Comparison of ENCODE assay signal across 10 cellular contexts in genomic region chr1:244349581-244350001, GRCh38.
A peak's percentile ranks its signal among the peaks of the same experiment; 100 is the strongest.
DNase-seq lines count a peak whose midpoint lies in the region; ATAC-seq and TF ChIP-seq lines count a peak whose summit lies in the region.
"Had no signal": no experiment of that assay in that cellular context is flagged by ENCODE, and none has a peak within 500 bp of the region (broad histone marks: within the 10 kb centered on the region; RNA-seq: fewer than 3 reads in every experiment).

No MANE protein-coding gene starts in this region.

- TF ChIP-seq CTCF in coronary artery (IDR thresholded peaks at IDR 0.05): no peak
- no peak for TF ChIP-seq CTCF in parathyroid adenoma (IDR thresholded peaks at IDR 0.05)
- no peak for TF ChIP-seq CTCF in A673 (conservative IDR thresholded peaks at IDR 0.05; ENCODE audit: low read depth, low read length)

- H3K27ac ChIP-seq in coronary artery: peak overlapping the region in 1 of 2 donors; percentile 52
- peak overlapping the region; percentile 51 for H3K27ac ChIP-seq in parathyroid adenoma
- no peak overlapping the region for H3K27ac ChIP-seq in A673 (ENCODE audit: low read depth, low read length, poor library complexity, severe bottlenecking)
- H3K27ac ChIP-seq: SJSA1 had no signal

- DNase-seq in HT1080 (ENCODE audit: low read depth) (peak; percentile 43), coronary artery (ENCODE audit: low spot score) (peak; percentile 4), NCI-H748 (lab: John Stamatoyannopoulos, UW; ENCODE audit: unreplicated experiment) (no peak), A673 (ENCODE audit: low spot score) (no peak), UCSD-AML1 (lab: John Stamatoyannopoulos, UW; ENCODE audit: unreplicated experiment) (no peak)
- DNase-seq: glutamatergic neuron, NCI-H2107 had no signal

- H3K4me3 ChIP-seq in coronary artery: no peak overlapping the region
- H3K4me3 ChIP-seq in parathyroid adenoma (ENCODE audit: low read depth, low read length): no peak overlapping the region
- H3K4me3 ChIP-seq in A673 (ENCODE audit: low read depth, low read length, poor library complexity, severe bottlenecking): no peak overlapping the region
- H3K4me3 ChIP-seq: SJSA1 had no signal

- POLR2A ChIA-PET in A673 (lab: Charles Lee; ENCODE audit: low non-redundant PET): no interaction called here

- H3K4me1 ChIP-seq in parathyroid adenoma: peaks cover 3% of the 10 kb centered on the region
- H3K4me1 ChIP-seq in A673 (ENCODE audit: insufficient read depth, low read length, poor library complexity, severe bottlenecking): no peaks in the 10 kb centered on the region

- no TSS peak for BruUV-seq in A673 (replicated peaks; lab: Mats Ljungman, UMichigan)

- H3K27me3 ChIP-seq in parathyroid adenoma (ENCODE audit: control insufficient read depth, insufficient read depth, low read length) (no peaks in the 10 kb centered on the region), A673 (replicated peaks; ENCODE audit: insufficient read depth, low read depth, low read length, poor library complexity) (no peaks in the 10 kb centered on the region)
- H3K27me3 ChIP-seq: SJSA1 had no signal

- ATAC-seq in GM19328 (IDR thresholded peaks at IDR 0.05; ENCODE audit: unreplicated experiment): peak; percentile 6

- H3K9ac ChIP-seq in parathyroid adenoma: no peak overlapping the region

- intact Hi-C loops in A673 (cut with micrococcal nuclease; ENCODE audit: unreplicated experiment): no loop called here

- no peaks in the 10 kb centered on the region for H3K79me2 ChIP-seq in parathyroid adenoma

- peak overlapping the region; percentile 24 for H3K4me2 ChIP-seq in parathyroid adenoma (ENCODE audit: low read length)

- H2AFZ ChIP-seq in parathyroid adenoma: peak overlapping the region; percentile 53

- CTCF ChIA-PET in A673 (lab: Charles Lee): no interaction called here

- H3K9me3 ChIP-seq in parathyroid adenoma (ENCODE audit: control insufficient read depth, low read length) (no peaks in the 10 kb centered on the region), A673 (ENCODE audit: low read depth, low read length, poor library complexity, severe bottlenecking) (no peaks in the 10 kb centered on the region)
- H3K9me3 ChIP-seq: SJSA1 had no signal

- H3K36me3 ChIP-seq in parathyroid adenoma (ENCODE audit: control insufficient read depth, insufficient read depth, low read length) (no peaks in the 10 kb centered on the region), A673 (ENCODE audit: insufficient read depth, low read length, poor library complexity, severe bottlenecking) (no peaks in the 10 kb centered on the region)
- H3K36me3 ChIP-seq: SJSA1 had no signal

Comparison
In these comparisons a context has a peak if more than half of its experiments do, and no peak if none do; other contexts are left out.
1. DNase-seq: peak in HT1080 (single experiment) and coronary artery (single experiment); none in NCI-H748 (single experiment), A673 (single experiment) and UCSD-AML1 (single experiment).